Comparison of ENCODE assay signal across 9 cellular contexts in the genomic region with DNA sequence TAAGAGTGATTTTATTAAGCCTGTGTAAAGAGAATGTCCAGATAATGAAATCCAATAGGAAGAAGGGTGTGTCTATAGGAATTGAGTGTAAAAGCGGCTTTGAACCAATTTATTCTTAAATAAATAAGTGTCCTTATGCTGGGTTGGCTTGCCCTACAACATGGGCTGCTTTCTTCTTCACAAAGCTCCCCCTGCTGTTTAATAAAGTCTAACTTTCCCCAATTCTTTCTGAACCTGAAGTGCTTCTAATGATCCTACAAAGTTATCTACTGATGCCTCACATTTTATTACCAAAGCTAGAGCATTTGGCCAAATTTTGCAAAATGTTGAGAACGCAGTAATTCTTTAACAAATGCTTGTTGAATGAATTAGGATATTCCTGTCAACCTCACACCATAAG. TPM values are rescaled to one million over a fixed set of nuclear protein-coding genes. Genes with fewer than 3 reads are reported as not detected.
A peak's percentile ranks its signal among the peaks of the same experiment; 100 is the strongest.
DNase-seq lines count a peak whose midpoint lies in the region; ATAC-seq, FAIRE-seq and TF ChIP-seq lines count a peak whose summit lies in the region.
"Had no signal": no experiment of that assay in that cellular context is flagged by ENCODE, and none has a peak within 500 bp of the region (broad histone marks: within the 10 kb centered on the region; RNA-seq: fewer than 3 reads in every experiment).

No MANE protein-coding gene starts in this region.

- TF ChIP-seq CTCF in astrocyte (IDR thresholded peaks at IDR 0.05; ENCODE audit: insufficient read depth, low read depth, low read length) (peak; percentile 43), uterus (IDR thresholded peaks at IDR 0.05) (peak; percentile 24 to 61 (median 40))

- no peaks in the 10 kb centered on the region for H3K4me1 Mint-ChIP-seq in astrocyte (ENCODE audit: low read depth, unreplicated experiment)
- no peaks in the 10 kb centered on the region for H3K4me1 Mint-ChIP-seq in activated naive CD4-positive, alpha-beta T cell treated with anti-CD3 and anti-CD28 coated beads for 36 hours (ENCODE audit: low read depth)

- no peak overlapping the region for H3K27ac ChIP-seq in astrocyte (ENCODE audit: low read depth, low read length)
- no peak overlapping the region for H3K27ac ChIP-seq in uterus
- H3K27ac ChIP-seq: epithelial cell of prostate had no signal

- peak; percentile 27 for DNase-seq in COR-L47 (lab: John Stamatoyannopoulos, UW)
- DNase-seq in astrocyte (ENCODE audit: low read depth), result peak; percentile 39
- DNase-seq in inferior parietal cortex (ENCODE audit: extremely low spot score), result peak; percentile 70
- no peak for DNase-seq in uterus
- DNase-seq in activated naive CD4-positive, alpha-beta T cell treated with anti-CD3 and anti-CD28 coated beads for 36 hours, result no peak
- no peak for DNase-seq in activated T-cell treated with anti-CD3 and anti-CD28 coated beads, Interleukin-2, amount 50 U/mL, for 1 hour

- H3K27me3 ChIP-seq in astrocyte (ENCODE audit: insufficient read depth, low read length), result no peaks in the 10 kb centered on the region
- no peaks in the 10 kb centered on the region for H3K27me3 ChIP-seq in uterus

- no peak for FAIRE-seq in astrocyte (lab: Jason Lieb, UNC)

- no peak overlapping the region for H3K4me3 Mint-ChIP-seq in astrocyte (ENCODE audit: unreplicated experiment)
- H3K4me3 Mint-ChIP-seq in activated naive CD4-positive, alpha-beta T cell treated with anti-CD3 and anti-CD28 coated beads for 36 hours, result no peak overlapping the region

- ATAC-seq in HG02798 (IDR thresholded peaks at IDR 0.05; ENCODE audit: poor library complexity, unreplicated experiment), result no peak

- TF ChIP-seq EP300 in Ishikawa (IDR thresholded peaks at IDR 0.05; ENCODE audit: borderline replicate concordance), result no peak

- H2AFZ ChIP-seq in astrocyte (ENCODE audit: low read depth, low read length), result no peak overlapping the region

- peak; percentile 67 for TF ChIP-seq RAD21 in Ishikawa (IDR thresholded peaks at IDR 0.05; ENCODE audit: low read depth)

- TF ChIP-seq POLR2A in uterus (IDR thresholded peaks at IDR 0.05), result no peak

- H3K4me1 ChIP-seq in astrocyte (ENCODE audit: insufficient read depth, low read length), result no peaks in the 10 kb centered on the region
- no peaks in the 10 kb centered on the region for H3K4me1 ChIP-seq in uterus

- H3K4me3 ChIP-seq in astrocyte (ENCODE audit: insufficient read depth, low read depth, low read length), result no peak overlapping the region
- no peak overlapping the region for H3K4me3 ChIP-seq in uterus

- H3K36me3 Mint-ChIP-seq in astrocyte (ENCODE audit: low read depth, unreplicated experiment), result no peaks in the 10 kb centered on the region
- H3K36me3 Mint-ChIP-seq in activated naive CD4-positive, alpha-beta T cell treated with anti-CD3 and anti-CD28 coated beads for 36 hours (ENCODE audit: low read depth), result no peaks in the 10 kb centered on the region

- H3K9ac ChIP-seq in astrocyte (ENCODE audit: low read length), result no peak overlapping the region

- H3K27ac Mint-ChIP-seq in astrocyte (ENCODE audit: unreplicated experiment), result no peak overlapping the region
- H3K27ac Mint-ChIP-seq in activated naive CD4-positive, alpha-beta T cell treated with anti-CD3 and anti-CD28 coated beads for 36 hours, result no peak overlapping the region

- intact Hi-C loops in uterus (cut with DNase I; ENCODE audit: low total_unique reads), result no loop called here
- intact Hi-C loops in activated naive CD4-positive, alpha-beta T cell treated with anti-CD3 and anti-CD28 coated beads for 36 hours (cut with micrococcal nuclease), result loop anchor here (1.0 to 2.0 kb wide), 3 partner anchors 83 to 202 kb away; no protein-coding TSS in a partner anchor

- H3K79me2 ChIP-seq in astrocyte (ENCODE audit: insufficient read depth, low read length), result no peaks in the 10 kb centered on the region

- H3K36me3 ChIP-seq in astrocyte (ENCODE audit: insufficient read depth, low read length) (no peaks in the 10 kb centered on the region), uterus (no peaks in the 10 kb centered on the region)

- H3K9me3 Mint-ChIP-seq in astrocyte (ENCODE audit: unreplicated experiment), result peaks cover under 1% of the 10 kb centered on the region
- H3K9me3 Mint-ChIP-seq in activated naive CD4-positive, alpha-beta T cell treated with anti-CD3 and anti-CD28 coated beads for 36 hours, result no peaks in the 10 kb centered on the region

- H3K9me3 ChIP-seq in astrocyte (ENCODE audit: insufficient read depth, low read depth, low read length) (no peaks in the 10 kb centered on the region), uterus (no peaks in the 10 kb centered on the region)

- CTCF ChIA-PET in activated naive CD4-positive, alpha-beta T cell treated with anti-CD3 and anti-CD28 coated beads for 36 hours (lab: Charles Lee), result interaction anchor here (1.0 to 1.4 kb wide), 4 partner anchors 10 to 206 kb away, joined by 4 to 6 read pairs (median 4); no protein-coding TSS in a partner anchor

- peaks cover 3% of the 10 kb centered on the region for H3K27me3 Mint-ChIP-seq in astrocyte (ENCODE audit: low read depth, unreplicated experiment)
- H3K27me3 Mint-ChIP-seq in activated naive CD4-positive, alpha-beta T cell treated with anti-CD3 and anti-CD28 coated beads for 36 hours (ENCODE audit: low read depth), result no peaks in the 10 kb centered on the region

- H3K4me2 ChIP-seq in astrocyte (ENCODE audit: low read length), result no peak overlapping the region

- no peaks in the 10 kb centered on the region for H4K20me1 ChIP-seq in astrocyte (ENCODE audit: insufficient read depth, low read length)

TF ChIP-seq in Ishikawa, 13 proteins besides CTCF, POLR2A, EP300 and RAD21:
- TF ChIP-seq, protein P1, sequence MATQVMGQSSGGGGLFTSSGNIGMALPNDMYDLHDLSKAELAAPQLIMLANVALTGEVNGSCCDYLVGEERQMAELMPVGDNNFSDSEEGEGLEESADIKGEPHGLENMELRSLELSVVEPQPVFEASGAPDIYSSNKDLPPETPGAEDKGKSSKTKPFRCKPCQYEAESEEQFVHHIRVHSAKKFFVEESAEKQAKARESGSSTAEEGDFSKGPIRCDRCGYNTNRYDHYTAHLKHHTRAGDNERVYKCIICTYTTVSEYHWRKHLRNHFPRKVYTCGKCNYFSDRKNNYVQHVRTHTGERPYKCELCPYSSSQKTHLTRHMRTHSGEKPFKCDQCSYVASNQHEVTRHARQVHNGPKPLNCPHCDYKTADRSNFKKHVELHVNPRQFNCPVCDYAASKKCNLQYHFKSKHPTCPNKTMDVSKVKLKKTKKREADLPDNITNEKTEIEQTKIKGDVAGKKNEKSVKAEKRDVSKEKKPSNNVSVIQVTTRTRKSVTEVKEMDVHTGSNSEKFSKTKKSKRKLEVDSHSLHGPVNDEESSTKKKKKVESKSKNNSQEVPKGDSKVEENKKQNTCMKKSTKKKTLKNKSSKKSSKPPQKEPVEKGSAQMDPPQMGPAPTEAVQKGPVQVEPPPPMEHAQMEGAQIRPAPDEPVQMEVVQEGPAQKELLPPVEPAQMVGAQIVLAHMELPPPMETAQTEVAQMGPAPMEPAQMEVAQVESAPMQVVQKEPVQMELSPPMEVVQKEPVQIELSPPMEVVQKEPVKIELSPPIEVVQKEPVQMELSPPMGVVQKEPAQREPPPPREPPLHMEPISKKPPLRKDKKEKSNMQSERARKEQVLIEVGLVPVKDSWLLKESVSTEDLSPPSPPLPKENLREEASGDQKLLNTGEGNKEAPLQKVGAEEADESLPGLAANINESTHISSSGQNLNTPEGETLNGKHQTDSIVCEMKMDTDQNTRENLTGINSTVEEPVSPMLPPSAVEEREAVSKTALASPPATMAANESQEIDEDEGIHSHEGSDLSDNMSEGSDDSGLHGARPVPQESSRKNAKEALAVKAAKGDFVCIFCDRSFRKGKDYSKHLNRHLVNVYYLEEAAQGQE (IDR thresholded peaks at IDR 0.05; ENCODE audit: low read depth), result no peak
- TF ChIP-seq USF1 (IDR thresholded peaks at IDR 0.05), result no peak
- no peak for TF ChIP-seq MAX (IDR thresholded peaks at IDR 0.05)
- TF ChIP-seq YY1 (IDR thresholded peaks at IDR 0.05; ENCODE audit: low read depth), result no peak
- no peak for TF ChIP-seq EGR1 (IDR thresholded peaks at IDR 0.05)

RNA-seq across cellular contexts. Expression of gene SIRT5, which starts 36.3 kb away (rescaled TPM):
- total RNA-seq in astrocyte (8.6 and 10.3 TPM in 2 replicates), uterus (10 to 100 TPM; 16.2 to 27.9 (median 18.0) TPM)
- total RNA-seq in activated naive CD4-positive, alpha-beta T cell treated with anti-CD3 and anti-CD28 coated beads for 36 hours, result 1 to 10 TPM; 9.3 to 9.8 TPM

RNA-seq across cellular contexts. Expression of gene GFOD1, which starts 50.7 kb away (rescaled TPM):
- 9.6 and 10.8 TPM in 2 replicates for total RNA-seq in astrocyte
- 10 to 100 TPM in 2 of 4 donors, 1 to 10 TPM in 2; 4.7 to 26.6 (median 10.1) TPM for total RNA-seq in uterus
- 1 to 10 TPM; 3.7 to 4.2 TPM for total RNA-seq in activated naive CD4-positive, alpha-beta T cell treated with anti-CD3 and anti-CD28 coated beads for 36 hours

Comparison
In these comparisons a context has a peak if more than half of its experiments do, and no peak if none do; other contexts are left out.
1. DNase-seq: peak in COR-L47 (single experiment), astrocyte (single experiment) and inferior parietal cortex (single experiment); none in uterus (0 of 2), activated naive CD4-positive, alpha-beta T cell treated with anti-CD3 and anti-CD28 coated beads for 36 hours (single experiment) and activated T-cell treated with anti-CD3 and anti-CD28 coated beads, Interleukin-2, amount 50 U/mL, for 1 hour (single experiment).